ENCODE assay signal across 1 cellular context in the genomic region with DNA sequence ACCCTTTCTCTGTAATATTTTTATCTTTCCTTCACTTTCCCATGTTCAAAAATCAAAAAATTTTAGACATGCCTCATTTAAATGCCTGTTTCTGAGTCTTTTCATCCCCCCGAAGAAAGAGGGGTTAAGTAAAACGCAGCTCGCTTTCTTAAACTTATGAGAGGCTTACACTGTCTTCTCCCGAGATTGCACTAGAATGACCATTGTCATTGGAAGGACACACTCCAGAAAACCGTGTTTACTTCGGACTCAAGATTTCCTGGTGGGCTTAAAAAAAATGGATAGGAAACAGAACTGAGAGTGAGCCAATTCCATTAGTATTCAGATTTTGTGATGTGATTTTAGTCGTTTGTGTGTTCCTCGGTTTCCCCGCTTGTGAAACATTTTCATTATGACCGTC.
TF ChIP-seq lines count a peak whose summit lies in the region.

No MANE protein-coding gene starts in this region.

TF ChIP-seq in IMR-90, 13 proteins besides CTCF, POLR2A, EP300 and RAD21 (continued from another document):
- TF ChIP-seq, protein P1, sequence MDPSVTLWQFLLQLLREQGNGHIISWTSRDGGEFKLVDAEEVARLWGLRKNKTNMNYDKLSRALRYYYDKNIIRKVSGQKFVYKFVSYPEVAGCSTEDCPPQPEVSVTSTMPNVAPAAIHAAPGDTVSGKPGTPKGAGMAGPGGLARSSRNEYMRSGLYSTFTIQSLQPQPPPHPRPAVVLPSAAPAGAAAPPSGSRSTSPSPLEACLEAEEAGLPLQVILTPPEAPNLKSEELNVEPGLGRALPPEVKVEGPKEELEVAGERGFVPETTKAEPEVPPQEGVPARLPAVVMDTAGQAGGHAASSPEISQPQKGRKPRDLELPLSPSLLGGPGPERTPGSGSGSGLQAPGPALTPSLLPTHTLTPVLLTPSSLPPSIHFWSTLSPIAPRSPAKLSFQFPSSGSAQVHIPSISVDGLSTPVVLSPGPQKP (IDR thresholded peaks at IDR 0.05; ENCODE audit: borderline replicate concordance, low read depth, low read length), result no peak
- TF ChIP-seq RCOR1 (IDR thresholded peaks at IDR 0.05; ENCODE audit: insufficient replicate concordance, low read length) (no peak), SMC3 (IDR thresholded peaks at IDR 0.05; ENCODE audit: low read depth, low read length) (no peak), RFX5 (IDR thresholded peaks at IDR 0.05; ENCODE audit: low read depth, low read length) (no peak), NFE2L2 (IDR thresholded peaks at IDR 0.05; ENCODE audit: low read depth, low read length) (no peak), CHD1 (IDR thresholded peaks at IDR 0.05; ENCODE audit: low read depth, low read length) (no peak), MXI1 (IDR thresholded peaks at IDR 0.05; ENCODE audit: borderline replicate concordance, low read depth, low read length) (no peak), CEBPB (IDR thresholded peaks at IDR 0.05; ENCODE audit: low read depth, low read length) (no peak)
- TF ChIP-seq, protein P2, sequence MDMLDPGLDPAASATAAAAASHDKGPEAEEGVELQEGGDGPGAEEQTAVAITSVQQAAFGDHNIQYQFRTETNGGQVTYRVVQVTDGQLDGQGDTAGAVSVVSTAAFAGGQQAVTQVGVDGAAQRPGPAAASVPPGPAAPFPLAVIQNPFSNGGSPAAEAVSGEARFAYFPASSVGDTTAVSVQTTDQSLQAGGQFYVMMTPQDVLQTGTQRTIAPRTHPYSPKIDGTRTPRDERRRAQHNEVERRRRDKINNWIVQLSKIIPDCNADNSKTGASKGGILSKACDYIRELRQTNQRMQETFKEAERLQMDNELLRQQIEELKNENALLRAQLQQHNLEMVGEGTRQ (IDR thresholded peaks at IDR 0.05; ENCODE audit: low read depth, low read length), result no peak
TF ChIP-seq in IMR-90: peak in this region for 0.
